Comparison of ENCODE assay signal across 9 cellular contexts in the genomic region with DNA sequence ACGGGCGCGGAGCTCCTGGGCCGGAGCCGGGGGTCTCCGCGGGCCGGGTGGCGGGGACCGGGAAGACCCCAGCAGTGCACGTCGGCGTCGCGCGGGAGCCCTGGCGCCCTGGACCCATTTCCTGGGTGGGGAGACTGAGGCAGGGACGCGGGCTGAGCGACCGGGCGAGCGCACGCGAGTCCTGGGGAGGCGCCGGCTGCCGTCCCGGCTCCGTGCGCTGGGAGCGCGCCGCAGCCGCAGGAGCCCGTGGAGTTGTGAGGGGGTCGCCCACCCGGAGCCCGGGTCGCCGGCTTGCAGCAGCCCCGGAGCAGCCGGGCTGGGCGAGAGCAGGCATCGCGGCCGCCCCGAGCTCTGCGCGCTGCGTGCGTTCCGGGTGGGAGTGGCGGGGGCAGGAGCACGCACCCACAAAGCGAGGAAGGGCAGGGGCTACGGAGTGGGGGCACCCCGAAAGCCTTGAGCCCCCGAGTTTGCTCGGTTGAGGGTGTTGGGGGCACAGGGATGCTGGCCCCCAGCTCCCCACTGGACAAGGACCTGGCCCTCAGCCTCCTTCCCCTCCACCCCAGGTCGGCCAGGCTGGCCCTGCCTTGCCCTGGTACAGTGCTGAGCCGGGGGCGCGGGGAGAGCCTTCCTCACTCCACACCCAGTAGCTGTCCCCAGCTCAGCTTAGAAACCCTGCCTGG. TPM values are rescaled to one million over a fixed set of nuclear protein-coding genes. Genes with fewer than 3 reads are reported as not detected.
DNase-seq lines count a peak whose midpoint lies in the region; ATAC-seq and TF ChIP-seq lines count a peak whose summit lies in the region.
"Had no signal": no experiment of that assay in that cellular context is flagged by ENCODE, and none has a peak within 500 bp of the region (broad histone marks: within the 10 kb centered on the region; RNA-seq: fewer than 3 reads in every experiment).

No MANE protein-coding gene starts in this region.

- no peaks in the 10 kb centered on the region for H3K9me3 Mint-ChIP-seq in Caco-2 (ENCODE audit: unreplicated experiment)

- CTCF ChIA-PET in Caco-2 (lab: Charles Lee): no interaction called here

- TF ChIP-seq CTCF in Caco-2 (IDR thresholded peaks at IDR 0.05; ENCODE audit: insufficient read depth in 1 of 2, low read depth in 1 of 2, low read length in 1 of 2, severe bottlenecking in 1 of 2, unreplicated experiment in 1 of 2): no peak
- TF ChIP-seq CTCF in breast epithelium (IDR thresholded peaks at IDR 0.05): no peak
- no peak for TF ChIP-seq CTCF in uterus (IDR thresholded peaks at IDR 0.05)

- no peaks in the 10 kb centered on the region for H3K4me1 Mint-ChIP-seq in Caco-2 (ENCODE audit: low read depth, unreplicated experiment)

- H3K27me3 ChIP-seq in Caco-2 (replicated peaks; ENCODE audit: control insufficient read depth, insufficient read depth, low read length) (peaks cover 1% of the 10 kb centered on the region), breast epithelium (no peaks in the 10 kb centered on the region), uterus (peaks cover 0 to 3% of the 10 kb centered on the region in 2 donors)

- ATAC-seq in GM18868 (IDR thresholded peaks at IDR 0.05; ENCODE audit: unreplicated experiment) (no peak), GM18517 (IDR thresholded peaks at IDR 0.05; ENCODE audit: unreplicated experiment) (no peak), left colon (no peak)

- TF ChIP-seq POLR2A in breast epithelium (IDR thresholded peaks at IDR 0.05) (no peak), uterus (IDR thresholded peaks at IDR 0.05) (no peak)

- H3K36me3 ChIP-seq in Caco-2 (ENCODE audit: control insufficient read depth, insufficient read depth, low read length) (no peaks in the 10 kb centered on the region), breast epithelium (no peaks in the 10 kb centered on the region), uterus (no peaks in the 10 kb centered on the region)

- H3K4me3 Mint-ChIP-seq in Caco-2 (ENCODE audit: unreplicated experiment): peak overlapping the region; percentile 72

- H3K9me3 ChIP-seq in Caco-2 (no peaks in the 10 kb centered on the region), breast epithelium (peaks cover 0 to 4% of the 10 kb centered on the region in 2 donors), uterus (no peaks in the 10 kb centered on the region)

- no peaks in the 10 kb centered on the region for H3K36me3 Mint-ChIP-seq in Caco-2 (ENCODE audit: insufficient read depth, unreplicated experiment)

- DNase-seq in Caco-2 (no peak), HuH-7 (ENCODE audit: low spot score) (peak; percentile 44), breast epithelium (ENCODE audit: low spot score in 2 of 2) (no peak), lung microvascular endothelial cell (ENCODE audit: low read depth in 2 of 2) (peak; percentile 24 to 32), uterus (no peak), left colon (no peak)

- BruUV-seq in Caco-2 (replicated peaks; lab: Mats Ljungman, UMichigan): no TSS peak

- peaks cover 10% of the 10 kb centered on the region for H3K27me3 Mint-ChIP-seq in Caco-2 (ENCODE audit: insufficient read depth, unreplicated experiment)

- POLR2A ChIA-PET in Caco-2 (lab: Charles Lee): no interaction called here

- H3K27ac ChIP-seq in breast epithelium (peak overlapping the region in 1 of 2 donors; percentile 91), uterus (peak overlapping the region; percentile 73 to 76)
- H3K27ac ChIP-seq: KMS-11 had no signal

- intact Hi-C loops in Caco-2 (cut with micrococcal nuclease; ENCODE audit: unreplicated experiment): loop anchor here (1.0 to 10.0 kb wide), 2 partner anchors 172 to 724 kb away; no protein-coding TSS in a partner anchor
- intact Hi-C loops in breast epithelium (cut with DNase I; ENCODE audit: low total_unique reads): no loop called here
- intact Hi-C loops in uterus (cut with DNase I; ENCODE audit: low total_unique reads): no loop called here
- intact Hi-C loops in left colon (cut with DNase I, micrococcal nuclease): no loop called here

- peak overlapping the region; percentile 40 for H3K4me3 ChIP-seq in Caco-2 (ENCODE audit: low read depth, low read length)
- peak overlapping the region; percentile 56 to 83 (median 59) for H3K4me3 ChIP-seq in breast epithelium
- peak overlapping the region; percentile 36 to 50 for H3K4me3 ChIP-seq in uterus

- no peak overlapping the region for H3K27ac Mint-ChIP-seq in Caco-2 (ENCODE audit: unreplicated experiment)

- H3K4me1 ChIP-seq in Caco-2 (peaks cover 20% of the 10 kb centered on the region; the same call in 1 of the 2 replicates), breast epithelium (peaks cover 10 to 16% of the 10 kb centered on the region in 2 donors), uterus (peaks cover 0 to 14% of the 10 kb centered on the region in 2 donors)

RNA-seq across cellular contexts. Expression of gene MMP17, which starts 0.6 kb away (rescaled TPM):
- total RNA-seq in Caco-2 (2022): 3.6 and 4.6 TPM in 2 replicates
- 10 to 100 TPM in 1 of 3 donors, 1 to 10 TPM in 2; 2.9 to 18.6 (median 4.7) TPM for total RNA-seq in breast epithelium
- total RNA-seq in lung microvascular endothelial cell: 5.0 and 9.9 TPM in 2 replicates
- 10 to 100 TPM in 1 of 4 donors, 1 to 10 TPM in 2, under 1 TPM in 1; 0.26 to 17.4 (median 5.0) TPM for total RNA-seq in uterus
- total RNA-seq in left colon: 1 to 10 TPM in 1 of 2 donors, under 1 TPM in 1; 0.76 to 1.6 TPM

Comparison
In these comparisons a context has a peak if more than half of its experiments do, and no peak if none do; other contexts are left out.
1. DNase-seq: peak in HuH-7 (single experiment) and lung microvascular endothelial cell (2 of 2); none in Caco-2 (0 of 2), breast epithelium (0 of 2), uterus (0 of 2) and left colon (0 of 2).
2. Peak in every context shown above with its lines, with median percentiles within 50 percentile points of each other: H3K4me3 ChIP-seq.